In genomic region chr22:41799486-41800347, GRCh38 we compare ENCODE assay signal across 1 cellular context.
TF ChIP-seq lines count a peak whose summit lies in the region.

No MANE protein-coding gene starts in this region.

TF ChIP-seq in HepG2, 621 proteins besides CTCF, POLR2A, EP300 and RAD21 (continued from another document and continues in another):
- TF ChIP-seq AKNA (CRISPR knock-in tag; IDR thresholded peaks at IDR 0.05; ENCODE audit: borderline replicate concordance), result no peak
- TF ChIP-seq PLSCR1 (CRISPR knock-in tag; IDR thresholded peaks at IDR 0.05; ENCODE audit: borderline replicate concordance), result no peak
- no peak for TF ChIP-seq IKZF1 (IDR thresholded peaks at IDR 0.05)
- peak; percentile 25; the same call in 1 of the 2 replicates for TF ChIP-seq TOPORS (CRISPR knock-in tag; IDR thresholded peaks at IDR 0.05)
- TF ChIP-seq TRIM24 (CRISPR knock-in tag; IDR thresholded peaks at IDR 0.05), result no peak
- no peak for TF ChIP-seq ZNF800 (CRISPR knock-in tag; IDR thresholded peaks at IDR 0.05)
- TF ChIP-seq PBX3 (CRISPR knock-in tag; IDR thresholded peaks at IDR 0.05; ENCODE audit: borderline replicate concordance), result no peak
- no peak for TF ChIP-seq POLR2AphosphoS5 (IDR thresholded peaks at IDR 0.05; ENCODE audit: low read depth, low read length)
- no peak for TF ChIP-seq GTF3A (CRISPR knock-in tag; conservative IDR thresholded peaks at IDR 0.05)
- 0 out of 2 replicates have a peak, but pooled peaks have one; percentile 42 for TF ChIP-seq ZBTB46 (CRISPR knock-in tag; IDR thresholded peaks at IDR 0.05; ENCODE audit: borderline replicate concordance)
- peak; percentile 63; the same call in 1 of the 2 replicates for TF ChIP-seq ZNF878 (CRISPR knock-in tag; IDR thresholded peaks at IDR 0.05)
- TF ChIP-seq BCL3 (CRISPR knock-in tag; IDR thresholded peaks at IDR 0.05), result peak; percentile 67; the same call in 1 of the 2 replicates
- TF ChIP-seq DMTF1 (CRISPR knock-in tag; IDR thresholded peaks at IDR 0.05), result no peak
- TF ChIP-seq EED (CRISPR knock-in tag; IDR thresholded peaks at IDR 0.05), result no peak
- TF ChIP-seq ZNF136 (CRISPR knock-in tag; IDR thresholded peaks at IDR 0.05; ENCODE audit: low read depth), result no peak
- no peak for TF ChIP-seq ZNF383 (CRISPR knock-in tag; IDR thresholded peaks at IDR 0.05; ENCODE audit: borderline replicate concordance)
- 0 out of 2 replicates have a peak, but pooled peaks have one; percentile 5 for TF ChIP-seq ZSCAN12 (CRISPR knock-in tag; IDR thresholded peaks at IDR 0.05)
- 0 out of 2 replicates have a peak, but pooled peaks have one; percentile 23 for TF ChIP-seq SKIL (CRISPR knock-in tag; IDR thresholded peaks at IDR 0.05; ENCODE audit: borderline replicate concordance)
- no peak for TF ChIP-seq SP140L (CRISPR knock-in tag; IDR thresholded peaks at IDR 0.05; ENCODE audit: borderline replicate concordance)
- no peak for TF ChIP-seq TFDP2 (CRISPR knock-in tag; IDR thresholded peaks at IDR 0.05)
- TF ChIP-seq ZNF784 (CRISPR knock-in tag; IDR thresholded peaks at IDR 0.05; ENCODE audit: borderline replicate concordance), result peak; percentile 70; the same call in 1 of the 2 replicates
- TF ChIP-seq FOXP4 (CRISPR knock-in tag; IDR thresholded peaks at IDR 0.05), result no peak
- TF ChIP-seq ZKSCAN8 (CRISPR knock-in tag; IDR thresholded peaks at IDR 0.05; ENCODE audit: borderline replicate concordance), result 0 out of 2 replicates have a peak, but pooled peaks have one; percentile 9
- TF ChIP-seq MTA1 (CRISPR knock-in tag; IDR thresholded peaks at IDR 0.05; ENCODE audit: borderline replicate concordance), result peak; percentile 44; the same call in 1 of the 2 replicates
- no peak for TF ChIP-seq ZNF550 (CRISPR knock-in tag; IDR thresholded peaks at IDR 0.05; ENCODE audit: borderline replicate concordance)
